Comparison of ENCODE assay signal across 18 cellular contexts in genomic region chr2:190406805-190407204, GRCh38. TPM values are rescaled to one million over a fixed set of nuclear protein-coding genes. Genes with fewer than 3 reads are reported as not detected.
DNase-seq lines count a peak whose midpoint lies in the region; FAIRE-seq and TF ChIP-seq lines count a peak whose summit lies in the region.
"Had no signal": no experiment of that assay in that cellular context is flagged by ENCODE, and none has a peak within 500 bp of the region (broad histone marks: within the 10 kb centered on the region; RNA-seq: fewer than 3 reads in every experiment).

No MANE protein-coding gene starts in this region.

- peaks cover 46% of the 10 kb centered on the region for H3K27me3 ChIP-seq in HUES64 (ENCODE audit: insufficient read depth, low read length)
- no peaks in the 10 kb centered on the region for H3K27me3 ChIP-seq in endocrine pancreas (ENCODE audit: control insufficient read depth, insufficient read depth, low read length)
- no peaks in the 10 kb centered on the region for H3K27me3 ChIP-seq in thyroid gland
- H3K27me3 ChIP-seq: colonic mucosa, suprapubic skin had no signal

- peak overlapping the region; percentile 84 for H3K4me3 Mint-ChIP-seq in T-helper 2 cell treated with Interferon-gamma antibody and Interleukin-4, amounts not matched to agents 5 μg/mL and 100 μg/mL, for 36 hours

- H3K4me1 ChIP-seq in HUES64 (ENCODE audit: insufficient read depth, low read length) (0 out of 2 replicates have a peak, but pooled peaks cover 12% of the 10 kb centered on the region), endocrine pancreas (ENCODE audit: control insufficient read depth, insufficient read depth, low read length) (peaks cover 9% of the 10 kb centered on the region), thyroid gland (peaks cover 25% of the 10 kb centered on the region in 2 donors)

- H3K4me1 Mint-ChIP-seq in T-helper 2 cell treated with Interferon-gamma antibody and Interleukin-4, amounts not matched to agents 5 μg/mL and 100 μg/mL, for 36 hours (ENCODE audit: low read depth) = peaks cover 27% of the 10 kb centered on the region

- no peak for DNase-seq in T-helper 2 cell treated with Interferon-gamma antibody and Interleukin-4, amounts not matched to agents 5 μg/mL and 100 μg/mL, for 36 hours (ENCODE audit: low spot score)
- DNase-seq in T-helper 2 cell (no peak), thyroid gland (no peak), islet precursor cell (no peak), urothelium cell line (ENCODE audit: low spot score) (no peak)
- DNase-seq in activated CD4-positive, CD25-positive, alpha-beta regulatory T cell (lab: John Stamatoyannopoulos, UW) = no peak
- DNase-seq: aorta, colonic mucosa, EL, left ventricle myocardium superior, NCI-H1048, NCI-H526, SIG-M5, T-helper 9 cell had no signal

- WGBS in HUES64 = 79% methylated on average over 4 of the region's 4 CpGs
- WGBS in thyroid gland, 2 donors = 82 to 83% methylated on average over 4 of the region's 4 CpGs

- no peaks in the 10 kb centered on the region for H3K27me3 Mint-ChIP-seq in T-helper 2 cell treated with Interferon-gamma antibody and Interleukin-4, amounts not matched to agents 5 μg/mL and 100 μg/mL, for 36 hours (ENCODE audit: low read depth)

- H3K4me3 ChIP-seq in HUES64 (ENCODE audit: low read length) = peak overlapping the region; percentile 67
- H3K4me3 ChIP-seq in endocrine pancreas (ENCODE audit: control insufficient read depth, insufficient read depth, low read length) = peak overlapping the region; percentile 29
- no peak overlapping the region for H3K4me3 ChIP-seq in thyroid gland (replicated peaks in 1 of 3)

- peak in 1 of 2 donors; percentile 21 for TF ChIP-seq POLR2A in thyroid gland (IDR thresholded peaks at IDR 0.05)

- no peak for TF ChIP-seq CTCF in thyroid gland (IDR thresholded peaks at IDR 0.05)

- no peaks in the 10 kb centered on the region for H3K9me3 Mint-ChIP-seq in T-helper 2 cell treated with Interferon-gamma antibody and Interleukin-4, amounts not matched to agents 5 μg/mL and 100 μg/mL, for 36 hours

- no peak for FAIRE-seq in urothelium cell line (lab: Jason Lieb, UNC)
- FAIRE-seq: frontal cortex had no signal

- H3K9ac ChIP-seq in HUES64 (ENCODE audit: low read depth, low read length) (no peak overlapping the region), endocrine pancreas (ENCODE audit: control insufficient read depth, insufficient read depth, low read length) (no peak overlapping the region)

- no peak overlapping the region for H3K27ac Mint-ChIP-seq in T-helper 2 cell treated with Interferon-gamma antibody and Interleukin-4, amounts not matched to agents 5 μg/mL and 100 μg/mL, for 36 hours

- H3K27ac ChIP-seq in HUES64 (ENCODE audit: low read depth, low read length) (no peak overlapping the region), thyroid gland (peak overlapping the region in 2 of 3 donors; percentile 85 to 95)

- peaks cover 4% of the 10 kb centered on the region for H3K36me3 Mint-ChIP-seq in T-helper 2 cell treated with Interferon-gamma antibody and Interleukin-4, amounts not matched to agents 5 μg/mL and 100 μg/mL, for 36 hours (ENCODE audit: low read depth)

- H3K36me3 ChIP-seq in HUES64 (ENCODE audit: insufficient read depth, low read length) (no peaks in the 10 kb centered on the region), endocrine pancreas (ENCODE audit: control insufficient read depth, insufficient read depth, low read length) (no peaks in the 10 kb centered on the region), thyroid gland (no peaks in the 10 kb centered on the region)
- H3K36me3 ChIP-seq: colonic mucosa, suprapubic skin had no signal

- intact Hi-C loops in thyroid gland (cut with DNase I) = no loop called here

- H3K9me3 ChIP-seq in HUES64 (ENCODE audit: insufficient read depth, low read depth, low read length) (0 out of 2 replicates have a peak, but pooled peaks cover 2% of the 10 kb centered on the region), endocrine pancreas (ENCODE audit: control insufficient read depth, low read length) (no peaks in the 10 kb centered on the region), thyroid gland (no peaks in the 10 kb centered on the region)
- H3K9me3 ChIP-seq: colonic mucosa, suprapubic skin had no signal

RNA-seq across cellular contexts. Expression of gene MFSD6, which starts 1.4 kb away (rescaled TPM):
- 1.2 TPM for polyA plus RNA-seq in HUES64 (2013, experiment 1 of 2)
- 1.1 TPM for polyA plus RNA-seq in HUES64 (2013, experiment 2 of 2)
- total RNA-seq in thyroid gland = 100 to 1,000 TPM; 132 to 189 (median 182) TPM

Comparison
In these comparisons a context has a peak if more than half of its experiments do, and no peak if none do; other contexts are left out.
1. H3K4me3 ChIP-seq: peak in HUES64 (single experiment) and endocrine pancreas (single experiment); none in thyroid gland (0 of 3).